In the genomic region with DNA sequence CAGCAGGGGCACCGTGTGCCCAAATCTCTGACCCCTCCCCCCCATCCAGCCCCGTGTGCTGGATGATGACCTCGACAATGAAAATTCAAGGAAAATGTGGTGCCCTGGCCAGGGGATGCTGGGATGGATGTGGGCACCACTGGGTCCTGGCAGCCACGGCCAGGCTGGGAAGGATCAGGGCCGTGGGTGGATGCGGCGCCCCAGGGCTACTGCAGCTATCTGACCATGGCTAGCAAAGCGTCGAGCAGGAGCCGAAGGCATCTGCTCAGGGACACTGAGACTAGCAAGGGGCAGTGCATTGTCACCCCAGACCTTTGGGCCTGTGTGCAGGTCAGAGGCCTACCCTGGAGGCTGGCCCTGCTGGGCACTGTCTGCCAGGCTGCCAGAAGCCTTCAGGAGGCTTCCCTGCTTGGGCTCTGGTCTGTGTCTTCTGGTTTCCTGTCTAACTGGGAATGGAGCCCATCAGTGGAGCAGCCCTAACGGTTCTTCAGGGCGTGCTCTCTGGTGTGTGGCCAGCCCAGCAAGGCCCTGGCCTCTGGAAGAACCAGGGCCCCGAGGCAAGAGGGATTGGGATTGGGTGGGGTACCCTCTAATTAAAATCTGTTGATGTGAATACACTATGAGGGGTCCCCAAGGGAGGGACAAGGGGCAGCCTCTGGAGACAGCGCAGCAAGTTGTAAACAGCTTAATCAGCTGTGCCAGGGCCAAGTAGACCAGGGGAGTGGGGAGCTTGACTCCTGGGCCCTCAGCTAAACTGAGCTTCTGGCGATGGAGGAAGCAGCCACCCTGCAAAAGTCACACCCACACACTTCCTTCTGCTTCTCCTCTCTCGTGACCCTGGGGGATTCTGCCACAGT, we compare ENCODE assay signal across 8 cellular contexts.
A peak's percentile ranks its signal among the peaks of the same experiment; 100 is the strongest.
DNase-seq lines count a peak whose midpoint lies in the region; ATAC-seq, FAIRE-seq and TF ChIP-seq lines count a peak whose summit lies in the region.

No MANE protein-coding gene starts in this region.

- H3K4me3 Mint-ChIP-seq in astrocyte (ENCODE audit: unreplicated experiment) (no peak overlapping the region), immature natural killer cell (no peak overlapping the region)

- no peaks in the 10 kb centered on the region for H3K79me2 ChIP-seq in astrocyte (ENCODE audit: insufficient read depth, low read length)

- peaks cover 30% of the 10 kb centered on the region for H3K36me3 Mint-ChIP-seq in astrocyte (ENCODE audit: low read depth, unreplicated experiment)
- H3K36me3 Mint-ChIP-seq in immature natural killer cell, result peaks cover 18 to 35% (median 19%) of the 10 kb centered on the region in 3 donors

- FAIRE-seq in astrocyte (lab: Jason Lieb, UNC), result no peak

- H3K9me3 ChIP-seq in BE2C (no peaks in the 10 kb centered on the region), astrocyte (ENCODE audit: insufficient read depth, low read depth, low read length) (no peaks in the 10 kb centered on the region)

- no peak overlapping the region for H2AFZ ChIP-seq in astrocyte (ENCODE audit: low read depth, low read length)

- ATAC-seq in HG02870 (IDR thresholded peaks at IDR 0.05; ENCODE audit: unreplicated experiment), result peak; percentile 54

- TF ChIP-seq CTCF in BE2C (IDR thresholded peaks at IDR 0.05; ENCODE audit: low read depth, low read length), result no peak
- no peak for TF ChIP-seq CTCF in astrocyte (IDR thresholded peaks at IDR 0.05; ENCODE audit: insufficient read depth, low read depth, low read length)

- peaks cover 22% of the 10 kb centered on the region for H3K4me1 Mint-ChIP-seq in astrocyte (ENCODE audit: low read depth, unreplicated experiment)
- peaks cover 10 to 11% of the 10 kb centered on the region in 2 donors for H3K4me1 Mint-ChIP-seq in immature natural killer cell

- peak overlapping the region; percentile 28 for H3K9ac ChIP-seq in astrocyte (ENCODE audit: low read length)

- H3K27ac ChIP-seq in astrocyte (ENCODE audit: low read depth, low read length), result peak overlapping the region; percentile 55

- H3K27ac Mint-ChIP-seq in astrocyte (ENCODE audit: unreplicated experiment) (peak overlapping the region; percentile 94), immature natural killer cell (peak overlapping the region in 3 of 6 donors; percentile 44 to 67 (median 58))

- H3K36me3 ChIP-seq in BE2C, result no peaks in the 10 kb centered on the region
- peaks cover 9% of the 10 kb centered on the region for H3K36me3 ChIP-seq in astrocyte (ENCODE audit: insufficient read depth, low read length)

- H3K27me3 ChIP-seq in BE2C (no peaks in the 10 kb centered on the region), astrocyte (ENCODE audit: insufficient read depth, low read length) (no peaks in the 10 kb centered on the region)

- peak; percentile 89 for DNase-seq in BE2C
- DNase-seq in astrocyte (ENCODE audit: low read depth), result no peak
- DNase-seq in mucosa of gallbladder (ENCODE audit: low spot score), result peak; percentile 52
- DNase-seq in immature natural killer cell, result no peak
- no peak for DNase-seq in COLO829 (ENCODE audit: low spot score)
- no peak for DNase-seq in retina
- no peak for DNase-seq in NK-92 treated with Interleukin-12 subunit alpha and Interleukin-12 subunit beta, amount 100 ng/mL, for 24 hours (lab: John Stamatoyannopoulos, UW)

- H3K9me3 Mint-ChIP-seq in astrocyte (ENCODE audit: unreplicated experiment) (no peaks in the 10 kb centered on the region), immature natural killer cell (peaks cover 0 to 2% (median 0%) of the 10 kb centered on the region in 6 donors)

- peaks cover 67% of the 10 kb centered on the region for H3K4me1 ChIP-seq in BE2C
- H3K4me1 ChIP-seq in astrocyte (ENCODE audit: insufficient read depth, low read length), result peaks cover 33% of the 10 kb centered on the region

- H3K4me3 ChIP-seq in BE2C (ENCODE audit: low read depth, low read length) (peak overlapping the region; percentile 27), astrocyte (ENCODE audit: insufficient read depth, low read depth, low read length) (no peak overlapping the region)

- no peaks in the 10 kb centered on the region for H3K27me3 Mint-ChIP-seq in astrocyte (ENCODE audit: low read depth, unreplicated experiment)
- peaks cover 0 to 4% (median 3%) of the 10 kb centered on the region in 3 donors for H3K27me3 Mint-ChIP-seq in immature natural killer cell (ENCODE audit: low read depth in 3 of 3)

- no peaks in the 10 kb centered on the region for H4K20me1 ChIP-seq in astrocyte (ENCODE audit: insufficient read depth, low read length)

- peak overlapping the region; percentile 66 for H3K4me2 ChIP-seq in astrocyte (ENCODE audit: low read length)

Comparison
In these comparisons a context has a peak if more than half of its experiments do, and no peak if none do; other contexts are left out.
1. DNase-seq: peak in BE2C (single experiment) and mucosa of gallbladder (single experiment); none in astrocyte (single experiment), immature natural killer cell (0 of 3), COLO829 (single experiment), retina (single experiment) and NK-92 treated with Interleukin-12 subunit alpha and Interleukin-12 subunit beta, amount 100 ng/mL, for 24 hours (single experiment).